Comparison of ENCODE assay signal across 16 cellular contexts in the genomic region with DNA sequence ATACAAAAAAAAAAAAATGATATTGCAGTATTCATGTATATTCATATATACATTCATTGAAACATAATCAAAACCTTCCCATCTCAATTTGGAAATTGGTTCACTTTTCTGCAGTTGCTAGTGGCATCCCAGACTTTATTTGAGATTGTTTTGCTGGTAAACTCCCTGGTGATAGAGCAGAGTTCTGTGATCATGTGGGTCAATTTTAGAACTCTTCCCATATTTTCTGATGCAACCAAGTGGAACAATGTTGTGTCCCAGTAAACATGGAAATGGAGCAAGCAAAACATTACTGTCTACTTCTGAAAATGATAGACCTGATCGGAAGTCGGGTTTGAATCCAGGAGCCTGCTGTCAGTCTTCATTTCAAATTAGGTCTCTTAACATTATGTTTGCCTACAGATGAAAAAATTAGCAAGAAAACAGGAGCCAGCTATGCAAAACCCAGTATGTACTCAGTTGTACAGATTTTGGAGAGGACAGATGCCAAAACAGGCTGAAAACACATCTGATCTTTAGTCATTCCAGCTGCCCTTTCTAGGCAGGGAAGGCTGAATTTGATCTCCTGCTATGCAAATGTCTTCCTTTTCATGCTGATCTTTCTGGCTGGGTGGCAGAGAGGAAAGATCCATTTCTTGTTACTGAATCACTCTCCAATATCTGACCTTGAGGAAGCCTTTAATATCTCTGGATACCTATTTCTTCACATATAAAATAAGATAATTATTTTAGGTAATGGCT.
DNase-seq lines count a peak whose midpoint lies in the region; ATAC-seq and TF ChIP-seq lines count a peak whose summit lies in the region.
"Had no signal": no experiment of that assay in that cellular context is flagged by ENCODE, and none has a peak within 500 bp of the region (broad histone marks: within the 10 kb centered on the region; RNA-seq: fewer than 3 reads in every experiment).

No MANE protein-coding gene starts in this region.

- peaks cover 0 to 9% (median 0%) of the 10 kb centered on the region in 11 donors for H3K9me3 Mint-ChIP-seq in naive thymus-derived CD4-positive, alpha-beta T cell
- no peaks in the 10 kb centered on the region for H3K9me3 Mint-ChIP-seq in H9
- H3K9me3 Mint-ChIP-seq: neural crest cell; stimulated activated naive CD8-positive, alpha-beta T cell treated with anti-CD3 and anti-CD28 coated beads, Interleukin-15, amount 100 ng/mL, for 72 hours had no signal

- RAD21 ChIA-PET in HCT116 (lab: Charles Lee; ENCODE audit: low non-redundant PET in 1 of 2, low total read pairs in 2 of 2, uncharacterized antibody in 2 of 2, unreplicated experiment in 2 of 2): no interaction called here

- no peak overlapping the region for H2BK5ac ChIP-seq in H9 (ENCODE audit: insufficient read length, low read length)

- no peak overlapping the region for H3K14ac ChIP-seq in H9 (ENCODE audit: insufficient read depth, low read length)

- no peak overlapping the region for H3K4me2 ChIP-seq in HCT116 (ENCODE audit: low read length)
- H3K4me2 ChIP-seq in H9 (ENCODE audit: insufficient read depth, insufficient read length, low read length): no peak overlapping the region

- H3K9me3 ChIP-seq in HCT116 (ENCODE audit: control insufficient read depth in 1 of 2, insufficient read depth in 1 of 2, low read depth in 1 of 2, low read length in 2 of 2) (no peaks in the 10 kb centered on the region), adipocyte (ENCODE audit: control insufficient read depth, low read length) (no peaks in the 10 kb centered on the region), WERI-Rb-1 (ENCODE audit: severe bottlenecking) (no peaks in the 10 kb centered on the region), esophagus squamous epithelium (no peaks in the 10 kb centered on the region), H9 (ENCODE audit: control insufficient read depth, low read depth, low read length) (no peaks in the 10 kb centered on the region)
- no peaks in the 10 kb centered on the region for H3K9me3 ChIP-seq in naive thymus-derived CD4-positive, alpha-beta T cell (ENCODE audit: control insufficient read depth in 2 of 3, low read length in 3 of 3)

- no peak overlapping the region for H3K4me3 ChIP-seq in HCT116 (replicated peaks in 1 of 2; ENCODE audit: low read depth in 1 of 2, low read length in 2 of 2)
- peak overlapping the region; percentile 18 for H3K4me3 ChIP-seq in adipocyte (ENCODE audit: low read length)
- H3K4me3 ChIP-seq in WERI-Rb-1 (ENCODE audit: low read depth, low read length): no peak overlapping the region
- H3K4me3 ChIP-seq in esophagus squamous epithelium: no peak overlapping the region
- no peak overlapping the region for H3K4me3 ChIP-seq in naive thymus-derived CD4-positive, alpha-beta T cell (ENCODE audit: low read length)
- H3K4me3 ChIP-seq: GM12878 had no signal

- no peak overlapping the region for H3K9ac ChIP-seq in HCT116 (ENCODE audit: low read length)
- H3K9ac ChIP-seq in adipocyte (ENCODE audit: low read length): peak overlapping the region; percentile 38
- no peak overlapping the region for H3K9ac ChIP-seq in H9 (ENCODE audit: extremely low read depth, insufficient read length, low read length)

- H4K20me1 ChIP-seq in HCT116 (ENCODE audit: insufficient read depth) (no peaks in the 10 kb centered on the region), H9 (ENCODE audit: control insufficient read depth, insufficient read depth, insufficient read length) (no peaks in the 10 kb centered on the region)

- H3K56ac ChIP-seq in H9 (ENCODE audit: insufficient read length, low read depth, low read length): no peak overlapping the region

- H2AK5ac ChIP-seq in H9 (ENCODE audit: insufficient read length, low read length): no peak overlapping the region

- CTCF ChIA-PET in HCT116 (lab: Charles Lee): no interaction called here
- CTCF ChIA-PET in naive thymus-derived CD4-positive, alpha-beta T cell (lab: Charles Lee): no interaction called here

- no peak overlapping the region for H3K4me3 Mint-ChIP-seq in naive thymus-derived CD4-positive, alpha-beta T cell
- H3K4me3 Mint-ChIP-seq in H9: no peak overlapping the region
- H3K4me3 Mint-ChIP-seq: memory B cell; neural crest cell; stimulated activated naive CD8-positive, alpha-beta T cell treated with anti-CD3 and anti-CD28 coated beads, Interleukin-15, amount 100 ng/mL, for 72 hours had no signal

- no peak overlapping the region for H4K8ac ChIP-seq in H9 (replicated peaks; ENCODE audit: insufficient read length, low read depth, low read length)

- no peaks in the 10 kb centered on the region for H3K79me1 ChIP-seq in H9 (ENCODE audit: insufficient read depth, low read depth, low read length, poor library complexity, severe bottlenecking)

- no peak overlapping the region for H3K18ac ChIP-seq in H9 (ENCODE audit: insufficient read length, low read depth, low read length)

- H3K36me3 ChIP-seq in HCT116 (ENCODE audit: control insufficient read depth in 1 of 2, insufficient read depth in 2 of 2, low read length in 2 of 2) (no peaks in the 10 kb centered on the region), adipocyte (ENCODE audit: control insufficient read depth, insufficient read depth, low read length, severe bottlenecking) (no peaks in the 10 kb centered on the region), WERI-Rb-1 (no peaks in the 10 kb centered on the region), esophagus squamous epithelium (no peaks in the 10 kb centered on the region)
- H3K36me3 ChIP-seq in naive thymus-derived CD4-positive, alpha-beta T cell (ENCODE audit: control insufficient read depth in 2 of 3, insufficient read depth in 3 of 3, low read length in 3 of 3): no peaks in the 10 kb centered on the region

- H3K9me2 ChIP-seq in HCT116 (ENCODE audit: insufficient read depth): no peaks in the 10 kb centered on the region

- no peak overlapping the region for H3T11ph ChIP-seq in H9 (ENCODE audit: low read length)

- no peak for TF ChIP-seq RAD21 in HCT116 (IDR thresholded peaks at IDR 0.05; ENCODE audit: low read depth)

- no TSS peak for BruUV-seq in HCT116 (replicated peaks; lab: Mats Ljungman, UMichigan)

- no peaks in the 10 kb centered on the region for H3K4me1 ChIP-seq in HCT116 (ENCODE audit: control insufficient read depth in 1 of 2, insufficient read depth in 2 of 2, low read length in 2 of 2)
- H3K4me1 ChIP-seq in adipocyte (ENCODE audit: control insufficient read depth, insufficient read depth, low read length): peaks cover 30% of the 10 kb centered on the region
- peaks cover 0 to 36% (median 0%) of the 10 kb centered on the region in 3 donors for H3K4me1 ChIP-seq in esophagus squamous epithelium
- H3K4me1 ChIP-seq in naive thymus-derived CD4-positive, alpha-beta T cell (ENCODE audit: control insufficient read depth in 2 of 2, insufficient read depth in 2 of 2, low read length in 2 of 2): no peaks in the 10 kb centered on the region
- no peaks in the 10 kb centered on the region; the same call in 1 of the 2 replicates for H3K4me1 ChIP-seq in H9 (ENCODE audit: insufficient read depth, low read length)

- POLR2A ChIA-PET in HCT116 (lab: Charles Lee): no interaction called here
- POLR2A ChIA-PET in naive thymus-derived CD4-positive, alpha-beta T cell (lab: Charles Lee): no interaction called here

- no peaks in the 10 kb centered on the region for H3K36me3 Mint-ChIP-seq in naive thymus-derived CD4-positive, alpha-beta T cell
- H3K36me3 Mint-ChIP-seq in H9 (ENCODE audit: insufficient read depth in 1 of 3, low read depth in 3 of 3): no peaks in the 10 kb centered on the region
- H3K36me3 Mint-ChIP-seq: memory B cell had no signal

- ATAC-seq in HCT116: no peak
- ATAC-seq in naive thymus-derived CD4-positive, alpha-beta T cell: no peak
- ATAC-seq: GM12878; stimulated activated naive CD8-positive, alpha-beta T cell treated with anti-CD3 and anti-CD28 coated beads, Interleukin-15, amount 100 ng/mL, for 72 hours had no signal

- H2BK20ac ChIP-seq in H9 (ENCODE audit: low read depth, low read length, poor library complexity, severe bottlenecking): no peak overlapping the region

- no peak overlapping the region for H4K5ac ChIP-seq in H9 (ENCODE audit: insufficient read length, low read depth, low read length)

- intact Hi-C loops in HCT116 (cut with micrococcal nuclease): no loop called here
- intact Hi-C loops in esophagus squamous epithelium (cut with DNase I): no loop called here
- intact Hi-C loops in naive thymus-derived CD4-positive, alpha-beta T cell (cut with micrococcal nuclease): no loop called here

- H4K91ac ChIP-seq in H9 (ENCODE audit: insufficient read length, low read depth, low read length): no peak overlapping the region

- no peaks in the 10 kb centered on the region for H3K4me1 Mint-ChIP-seq in naive thymus-derived CD4-positive, alpha-beta T cell
- H3K4me1 Mint-ChIP-seq in H9: peaks cover 14 to 16% of the 10 kb centered on the region in 2 experiments
- H3K4me1 Mint-ChIP-seq: memory B cell; stimulated activated naive CD8-positive, alpha-beta T cell treated with anti-CD3 and anti-CD28 coated beads, Interleukin-15, amount 100 ng/mL, for 72 hours had no signal

- no peaks in the 10 kb centered on the region for H3K79me2 ChIP-seq in HCT116 (ENCODE audit: insufficient read depth, low read length)
- H3K79me2 ChIP-seq in H9 (ENCODE audit: insufficient read depth, low read length): no peaks in the 10 kb centered on the region

- H2BK12ac ChIP-seq in H9 (ENCODE audit: insufficient read length, low read depth, low read length): no peak overlapping the region

- H2AFZ ChIP-seq in HCT116 (ENCODE audit: low read depth, low read length, poor library complexity, severe bottlenecking): peak overlapping the region; percentile 27
- H2AFZ ChIP-seq in H9 (ENCODE audit: low read length): no peak overlapping the region

- TF ChIP-seq POLR2A in HCT116 (IDR thresholded peaks at IDR 0.05; ENCODE audit: borderline replicate concordance, extremely low read depth, insufficient read depth, insufficient read length) (no peak), esophagus squamous epithelium (IDR thresholded peaks at IDR 0.05) (no peak)

- TF ChIP-seq CTCF in HCT116 (IDR thresholded peaks at IDR 0.05 in 2 of 3, conservative IDR thresholded peaks at IDR 0.05 in 1 of 3; ENCODE audit: borderline replicate concordance in 1 of 3, insufficient read depth in 1 of 3, low read depth in 2 of 3, low read length in 2 of 3) (no peak), WERI-Rb-1 (IDR thresholded peaks at IDR 0.05; ENCODE audit: low read depth, low read length) (no peak), esophagus squamous epithelium (IDR thresholded peaks at IDR 0.05) (no peak), H9 (conservative IDR thresholded peaks at IDR 0.05) (no peak)

- H3K27me3 Mint-ChIP-seq in naive thymus-derived CD4-positive, alpha-beta T cell: no peaks in the 10 kb centered on the region
- no peaks in the 10 kb centered on the region; the same call in 1 of the 2 replicates for H3K27me3 Mint-ChIP-seq in H9 (ENCODE audit: low read depth)
- H3K27me3 Mint-ChIP-seq: memory B cell; stimulated activated naive CD8-positive, alpha-beta T cell treated with anti-CD3 and anti-CD28 coated beads, Interleukin-15, amount 100 ng/mL, for 72 hours had no signal

- no peak overlapping the region for H3K27ac ChIP-seq in HCT116 (ENCODE audit: low read depth, low read length)
- H3K27ac ChIP-seq in WERI-Rb-1: no peak overlapping the region
- H3K27ac ChIP-seq in esophagus squamous epithelium: no peak overlapping the region
- no peak overlapping the region for H3K27ac ChIP-seq in naive thymus-derived CD4-positive, alpha-beta T cell (ENCODE audit: low read depth, low read length)
- H3K27ac ChIP-seq in H9 (ENCODE audit: insufficient read length, low read depth, low read length): no peak overlapping the region

- DNase-seq in AG08396 (ENCODE audit: low spot score) (peak; percentile 8), HCT116 (ENCODE audit: low read depth, low spot score) (no peak), adipocyte (ENCODE audit: low read depth) (no peak), iris pigment epithelial cell (ENCODE audit: low read depth) (peak; percentile 10), WERI-Rb-1 (no peak), esophagus squamous epithelium (lab: John Stamatoyannopoulos, UW) (no peak), H9 (no peak)
- no peak for DNase-seq in naive thymus-derived CD4-positive, alpha-beta T cell
- DNase-seq: amniotic stem cell; NCI-H2081 treated with DMSO at 0.1 percent for 48 hours; retina; Right ventricle myocardium superior; stimulated activated naive CD8-positive, alpha-beta T cell treated with anti-CD3 and anti-CD28 coated beads, Interleukin-15, amount 100 ng/mL, for 72 hours had no signal

- H3K27me3 ChIP-seq in HCT116 (ENCODE audit: insufficient read depth, low read length) (no peaks in the 10 kb centered on the region), adipocyte (replicated peaks; ENCODE audit: control insufficient read depth, insufficient read depth, low read length) (no peaks in the 10 kb centered on the region), WERI-Rb-1 (ENCODE audit: insufficient read depth, low read depth, severe bottlenecking) (peaks cover 58% of the 10 kb centered on the region), esophagus squamous epithelium (no peaks in the 10 kb centered on the region), H9 (ENCODE audit: insufficient read depth, low read length) (no peaks in the 10 kb centered on the region)
- no peaks in the 10 kb centered on the region for H3K27me3 ChIP-seq in naive thymus-derived CD4-positive, alpha-beta T cell (ENCODE audit: control insufficient read depth in 2 of 2, insufficient read depth in 2 of 2, low read length in 2 of 2)

- no peak overlapping the region for H3K23ac ChIP-seq in H9 (ENCODE audit: insufficient read length, low read depth, low read length)

- H3K4ac ChIP-seq in H9 (ENCODE audit: low read depth, low read length): no peak overlapping the region

- H3K27ac Mint-ChIP-seq in naive thymus-derived CD4-positive, alpha-beta T cell: no peak overlapping the region
- H3K27ac Mint-ChIP-seq in H9: no peak overlapping the region
- H3K27ac Mint-ChIP-seq: memory B cell; stimulated activated naive CD8-positive, alpha-beta T cell treated with anti-CD3 and anti-CD28 coated beads, Interleukin-15, amount 100 ng/mL, for 72 hours had no signal

- 61 to 90% methylated on average over 2 of the region's 2 CpGs for WGBS in esophagus squamous epithelium, 2 donors
- WGBS in H9 (ENCODE audit: extremely low coverage, insufficient read length, low lambda C conversion rate): no CpG with 5 or more reads among the region's 2 CpGs

- no peak overlapping the region for H2BK15ac ChIP-seq in H9 (ENCODE audit: low read depth, low read length)

- H3K23me2 ChIP-seq in H9 (ENCODE audit: insufficient read length, low read depth, low read length, poor library complexity, severe bottlenecking): no peaks in the 10 kb centered on the region

- H2BK120ac ChIP-seq in H9 (ENCODE audit: low read depth, low read length, poor library complexity, severe bottlenecking): no peak overlapping the region

Comparison
In these comparisons a context has a peak if more than half of its experiments do, and no peak if none do; other contexts are left out.
1. DNase-seq: peak in AG08396 (single experiment) and iris pigment epithelial cell (single experiment); none in HCT116 (single experiment), adipocyte (single experiment), WERI-Rb-1 (single experiment), esophagus squamous epithelium (single experiment), naive thymus-derived CD4-positive, alpha-beta T cell (0 of 9) and H9 (single experiment).